18 cellular contexts compared by ENCODE assay signal in the genomic region with DNA sequence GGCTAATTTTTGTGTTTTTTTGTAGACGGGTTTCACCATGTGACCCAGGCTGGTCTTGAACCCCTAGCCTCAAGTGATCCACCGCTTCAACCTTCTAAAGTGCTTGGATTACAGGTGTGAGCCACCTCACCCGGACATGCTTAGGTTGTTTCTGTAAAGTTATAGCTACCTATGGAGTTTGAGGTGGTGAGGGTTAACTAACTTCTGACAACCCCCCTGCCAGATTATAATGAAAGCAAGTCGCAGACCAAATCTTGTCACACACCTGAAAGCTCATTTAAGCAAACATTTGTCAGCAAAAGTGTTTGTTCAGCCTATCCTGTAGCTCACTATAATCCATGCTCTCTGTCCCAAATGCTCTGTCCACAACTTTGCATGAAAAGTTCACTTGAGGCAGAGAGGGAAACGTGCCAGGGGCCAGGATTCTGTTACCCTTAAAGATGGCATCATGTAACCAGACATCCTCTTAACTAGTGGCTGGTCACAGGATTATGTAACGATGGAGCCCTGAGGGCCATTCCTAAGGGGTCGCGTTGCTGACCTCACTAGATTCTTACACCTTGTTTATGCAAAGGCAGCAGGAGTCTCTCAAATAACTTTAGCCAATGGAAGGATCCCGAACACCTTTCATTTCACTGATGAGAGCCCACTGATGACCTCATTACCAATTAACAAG. TPM values are rescaled to one million over a fixed set of nuclear protein-coding genes. Genes with fewer than 3 reads are reported as not detected.
DNase-seq lines count a peak whose midpoint lies in the region; ATAC-seq, FAIRE-seq and TF ChIP-seq lines count a peak whose summit lies in the region.
"Had no signal": no experiment of that assay in that cellular context is flagged by ENCODE, and none has a peak within 500 bp of the region (broad histone marks: within the 10 kb centered on the region; RNA-seq: fewer than 3 reads in every experiment).

No MANE protein-coding gene starts in this region.

- H3K9me3 ChIP-seq in Caco-2 (peaks cover 6% of the 10 kb centered on the region; the same call in 1 of the 2 replicates), parathyroid adenoma (ENCODE audit: control insufficient read depth, low read length) (no peaks in the 10 kb centered on the region)
- H3K9me3 ChIP-seq: SJSA1 had no signal

- no TSS peak for BruUV-seq in Caco-2 (replicated peaks; lab: Mats Ljungman, UMichigan)

- H3K79me2 ChIP-seq in parathyroid adenoma: no peaks in the 10 kb centered on the region

- peaks cover 8% of the 10 kb centered on the region for H3K4me1 ChIP-seq in Caco-2
- H3K4me1 ChIP-seq in parathyroid adenoma: peaks cover 8% of the 10 kb centered on the region
- H3K4me1 ChIP-seq: BLaER1, SJSA1 had no signal

- peak overlapping the region; percentile 8 for H2AFZ ChIP-seq in parathyroid adenoma
- H2AFZ ChIP-seq: GM23248 had no signal

- H3K27me3 ChIP-seq in Caco-2 (replicated peaks; ENCODE audit: control insufficient read depth, insufficient read depth, low read length) (no peaks in the 10 kb centered on the region), parathyroid adenoma (ENCODE audit: control insufficient read depth, insufficient read depth, low read length) (no peaks in the 10 kb centered on the region)
- H3K27me3 ChIP-seq: BLaER1, SJSA1 had no signal

- no peaks in the 10 kb centered on the region for H3K27me3 Mint-ChIP-seq in Caco-2 (ENCODE audit: insufficient read depth, unreplicated experiment)

- no peak for FAIRE-seq in HTR-8/SVneo (lab: Jason Lieb, UNC)

- H3K36me3 Mint-ChIP-seq in Caco-2 (ENCODE audit: insufficient read depth, unreplicated experiment): no peaks in the 10 kb centered on the region
- H3K36me3 Mint-ChIP-seq: CD4-positive, alpha-beta memory T cell had no signal

- no peak for ATAC-seq in HG02970 (IDR thresholded peaks at IDR 0.05; ENCODE audit: low FRiP score, unreplicated experiment)
- ATAC-seq: HCT116 had no signal

- no peaks in the 10 kb centered on the region for H3K9me3 Mint-ChIP-seq in Caco-2 (ENCODE audit: unreplicated experiment)
- H3K9me3 Mint-ChIP-seq: CD4-positive, alpha-beta memory T cell; T-helper 1 cell treated with Interleukin-12 subunit alpha and Interleukin-12 subunit beta and Interleukin-4 antibody, amounts not matched to agents 30 μg/mL and 1 μg/mL, for 36 hours had no signal

- H3K4me3 Mint-ChIP-seq in Caco-2 (ENCODE audit: unreplicated experiment): no peak overlapping the region
- H3K4me3 Mint-ChIP-seq: CD4-positive, alpha-beta memory T cell; T-helper 1 cell treated with Interleukin-12 subunit alpha and Interleukin-12 subunit beta and Interleukin-4 antibody, amounts not matched to agents 30 μg/mL and 1 μg/mL, for 36 hours had no signal

- POLR2A ChIA-PET in Caco-2 (lab: Charles Lee): interaction anchor here (0.6 kb wide), 1 partner anchor 1244 kb away, joined by 5 read pairs; no protein-coding TSS in a partner anchor

- H3K9ac ChIP-seq in parathyroid adenoma: no peak overlapping the region
- H3K9ac ChIP-seq: BLaER1, GM23248 had no signal

- H3K36me3 ChIP-seq in Caco-2 (ENCODE audit: control insufficient read depth, insufficient read depth, low read length) (no peaks in the 10 kb centered on the region), parathyroid adenoma (ENCODE audit: control insufficient read depth, insufficient read depth, low read length) (no peaks in the 10 kb centered on the region)
- H3K36me3 ChIP-seq: BLaER1, SJSA1 had no signal

- CTCF ChIA-PET in Caco-2 (lab: Charles Lee): no interaction called here

- TF ChIP-seq CTCF in Caco-2 (IDR thresholded peaks at IDR 0.05; ENCODE audit: insufficient read depth in 1 of 2, low read depth in 1 of 2, low read length in 1 of 2, severe bottlenecking in 1 of 2, unreplicated experiment in 1 of 2) (no peak), choroid plexus epithelial cell (conservative IDR thresholded peaks at IDR 0.05; ENCODE audit: low read depth, low read length) (no peak), parathyroid adenoma (IDR thresholded peaks at IDR 0.05) (no peak)

- peak overlapping the region; percentile 55 for H3K27ac ChIP-seq in parathyroid adenoma
- H3K27ac ChIP-seq: BLaER1, GM23248, SJSA1 had no signal

- DNase-seq in Caco-2 (peak; percentile 62 to 70), HTR-8/SVneo (ENCODE audit: insufficient read length, low spot score) (peak; percentile 29), choroid plexus epithelial cell (ENCODE audit: low read depth) (peak; percentile 14), posterior cingulate gyrus (no peak), germinal center (ENCODE audit: low spot score) (no peak), NCI-H2081 treated with DMSO at 0.1 percent for 48 hours (lab: John Stamatoyannopoulos, UW) (no peak)
- DNase-seq: CD4-positive, alpha-beta memory T cell; DMS79; GM23248; NCI-H1436 treated with DMSO at 0.1 percent for 48 hours; NCI-H2029 treated with DMSO at 0.1 percent for 48 hours; NCI-H82 had no signal

- intact Hi-C loops in Caco-2 (cut with micrococcal nuclease; ENCODE audit: unreplicated experiment): loop anchor here (1.0 kb wide), 1 partner anchor 50 kb away; no protein-coding TSS in a partner anchor
- intact Hi-C loops in posterior cingulate gyrus (cut with DNase I): no loop called here

- H3K4me1 Mint-ChIP-seq in Caco-2 (ENCODE audit: low read depth, unreplicated experiment): no peaks in the 10 kb centered on the region
- H3K4me1 Mint-ChIP-seq: CD4-positive, alpha-beta memory T cell had no signal

- H3K4me2 ChIP-seq in parathyroid adenoma (ENCODE audit: low read length): peak overlapping the region; percentile 66
- H3K4me2 ChIP-seq: BLaER1 had no signal

- H3K4me3 ChIP-seq in Caco-2 (ENCODE audit: low read depth, low read length) (no peak overlapping the region), choroid plexus epithelial cell (ENCODE audit: low read depth, low read length) (no peak overlapping the region), parathyroid adenoma (ENCODE audit: low read depth, low read length) (peak overlapping the region; percentile 44)
- H3K4me3 ChIP-seq: BLaER1, GM23248, SJSA1 had no signal

- no peak overlapping the region for H3K27ac Mint-ChIP-seq in Caco-2 (ENCODE audit: unreplicated experiment)
- H3K27ac Mint-ChIP-seq: CD4-positive, alpha-beta memory T cell; T-helper 1 cell treated with Interleukin-12 subunit alpha and Interleukin-12 subunit beta and Interleukin-4 antibody, amounts not matched to agents 30 μg/mL and 1 μg/mL, for 36 hours had no signal

RNA-seq across cellular contexts. Expression of a gene that starts 24.1 kb away (rescaled TPM):
- total RNA-seq in Caco-2 (2022): 33.6 and 36.8 TPM in 2 replicates

Comparison
In these comparisons a context has a peak if more than half of its experiments do, and no peak if none do; other contexts are left out.
1. DNase-seq: peak in Caco-2 (2 of 2), HTR-8/SVneo (single experiment) and choroid plexus epithelial cell (single experiment); none in posterior cingulate gyrus (0 of 10), germinal center (single experiment) and NCI-H2081 treated with DMSO at 0.1 percent for 48 hours (single experiment).